Comparison of ENCODE assay signal across 22 cellular contexts in genomic region chr4:140648716-140649115, GRCh38.
"Had no signal": no experiment of that assay in that cellular context is flagged by ENCODE, and none has a peak within 500 bp of the region (broad histone marks: within the 10 kb centered on the region; RNA-seq: fewer than 3 reads in every experiment).

No MANE protein-coding gene starts in this region.

- H3K27ac ChIP-seq: ascending aorta, colonic mucosa, dorsolateral prefrontal cortex, esophagus squamous epithelium, gastroesophageal sphincter, prostate gland, right atrium auricular region, tibial artery had no signal

- H3K36me3 ChIP-seq: colonic mucosa, prostate gland had no signal

- H3K4me1 ChIP-seq: ascending aorta, colonic mucosa, esophagus squamous epithelium, gastroesophageal sphincter had no signal

- H3K9me3 ChIP-seq: ascending aorta, colonic mucosa, esophagus squamous epithelium, gastroesophageal sphincter, prostate gland, right atrium auricular region, tibial artery had no signal

- DNase-seq: activated CD4-positive, alpha-beta T cell treated with anti-CD3 and anti-CD28 coated beads, Interleukin-2, amount 10 ng/mL, durations not matched to agents 7 days and 5 days; activated CD4-positive, CD25-positive, alpha-beta regulatory T cell treated with anti-CD3 and anti-CD28 coated beads, Interleukin-2, amount 50 U/mL, for 72 hours; activated CD8-positive, alpha-beta memory T cell treated with anti-CD3 and anti-CD28 coated beads, Interleukin-2, amount 10 ng/mL, durations not matched to agents 7 days and 5 days; activated CD8-positive, alpha-beta T cell treated with anti-CD3 and anti-CD28 coated beads for 36 hours; activated gamma-delta T cell; activated naive CD4-positive, alpha-beta T cell treated with anti-CD3 and anti-CD28 coated beads, Interleukin-2, amount 50 U/mL, for 16 hours; activated naive CD8-positive, alpha-beta T cell treated with anti-CD3 and anti-CD28 coated beads, Interleukin-2, amount 50 U/mL, for 24 hours; activated T-cell treated with anti-CD3 and anti-CD28 coated beads for 4 hours; colonic mucosa; dorsolateral prefrontal cortex; esophagus squamous epithelium; head of caudate nucleus; left ventricle myocardium superior; mammary epithelial cell; naive thymus-derived CD8-positive, alpha-beta T cell; stimulated activated CD4-positive, alpha-beta T cell treated with anti-CD3 and anti-CD28 coated beads, Interleukin-12 subunit alpha, Interleukin-12 subunit beta, amount 100 ng/mL, for 4 hours; stimulated activated naive CD8-positive, alpha-beta T cell treated with anti-CD3 and anti-CD28 coated beads, Interleukin-15, amount 100 ng/mL, for 72 hours; tibial artery had no signal

- ATAC-seq: activated CD8-positive, alpha-beta memory T cell treated with anti-CD3 and anti-CD28 coated beads, Interleukin-2, amount 10 ng/mL, durations not matched to agents 7 days and 5 days; activated CD8-positive, alpha-beta T cell treated with anti-CD3 and anti-CD28 coated beads for 36 hours; activated naive CD8-positive, alpha-beta T cell treated with anti-CD3 and anti-CD28 coated beads, Interleukin-2, amount 50 U/mL, for 24 hours; gastroesophageal sphincter; left ventricle myocardium superior; naive thymus-derived CD8-positive, alpha-beta T cell; stimulated activated naive CD8-positive, alpha-beta T cell treated with anti-CD3 and anti-CD28 coated beads, Interleukin-15, amount 100 ng/mL, for 72 hours had no signal

- H3K27me3 ChIP-seq: ascending aorta, colonic mucosa, esophagus squamous epithelium, gastroesophageal sphincter, right atrium auricular region, tibial artery had no signal

- H3K4me3 ChIP-seq: ascending aorta, colonic mucosa, dorsolateral prefrontal cortex, esophagus squamous epithelium, gastroesophageal sphincter, prostate gland, right atrium auricular region, tibial artery had no signal
